ENCODE assay signal across 1 cellular context in genomic region chr17:40098846-40099626, GRCh38.
TF ChIP-seq lines count a peak whose summit lies in the region.

No MANE protein-coding gene starts in this region.

TF ChIP-seq in endothelial cell of umbilical vein, 7 proteins besides CTCF, POLR2A, EP300 and RAD21:
- TF ChIP-seq EZH2 (IDR thresholded peaks at IDR 0.05; ENCODE audit: borderline replicate concordance, low read depth, low read length, severe bottlenecking) (no peak), MYC (IDR thresholded peaks at IDR 0.05; ENCODE audit: low read depth, low read length) (no peak), GATA2 (IDR thresholded peaks at IDR 0.05; ENCODE audit: insufficient read depth, insufficient read length, low read depth, low read length) (no peak), POLR2AphosphoS5 (IDR thresholded peaks at IDR 0.05; ENCODE audit: insufficient read depth, low read depth, low read length) (peak; percentile 86), FOS (IDR thresholded peaks at IDR 0.05; ENCODE audit: borderline replicate concordance, insufficient read depth, low read length) (peak; percentile 63), MAX (IDR thresholded peaks at IDR 0.05; ENCODE audit: insufficient read depth, insufficient read length) (peak; percentile 85), JUN (IDR thresholded peaks at IDR 0.05; ENCODE audit: borderline replicate concordance, insufficient read depth, insufficient read length, low read depth) (no peak)
